12 cellular contexts compared by ENCODE assay signal in genomic region chr20:8756410-8756809, GRCh38.
DNase-seq lines count a peak whose midpoint lies in the region; ATAC-seq and TF ChIP-seq lines count a peak whose summit lies in the region.
"Had no signal": no experiment of that assay in that cellular context is flagged by ENCODE, and none has a peak within 500 bp of the region (broad histone marks: within the 10 kb centered on the region; RNA-seq: fewer than 3 reads in every experiment).

No MANE protein-coding gene starts in this region.

- no peaks in the 10 kb centered on the region for H3K36me3 ChIP-seq in naive thymus-derived CD4-positive, alpha-beta T cell (ENCODE audit: control insufficient read depth in 2 of 3, insufficient read depth in 3 of 3, low read length in 3 of 3)
- no peaks in the 10 kb centered on the region for H3K36me3 ChIP-seq in tibial artery

- ATAC-seq in naive thymus-derived CD4-positive, alpha-beta T cell, result peak; percentile 32
- ATAC-seq in left colon, result no peak
- ATAC-seq: T-helper 17 cell had no signal

- no peak overlapping the region for H3K4me3 ChIP-seq in naive thymus-derived CD4-positive, alpha-beta T cell (ENCODE audit: low read length)
- H3K4me3 ChIP-seq in tibial artery, result no peak overlapping the region
- H3K4me3 ChIP-seq: skin epidermis had no signal

- H3K9me3 ChIP-seq in naive thymus-derived CD4-positive, alpha-beta T cell (ENCODE audit: control insufficient read depth in 2 of 3, low read length in 3 of 3), result no peaks in the 10 kb centered on the region
- no peaks in the 10 kb centered on the region for H3K9me3 ChIP-seq in tibial artery

- no peaks in the 10 kb centered on the region for H3K36me3 Mint-ChIP-seq in naive thymus-derived CD4-positive, alpha-beta T cell
- H3K36me3 Mint-ChIP-seq in immature natural killer cell, result peaks cover 4 to 31% (median 8%) of the 10 kb centered on the region in 3 donors
- H3K36me3 Mint-ChIP-seq: activated naive CD8-positive, alpha-beta T cell had no signal

- intact Hi-C loops in naive thymus-derived CD4-positive, alpha-beta T cell (cut with micrococcal nuclease), result no loop called here
- intact Hi-C loops in tibial artery (cut with DNase I; ENCODE audit: low total_unique reads) (loop anchor here (5.0 kb wide), 2 partner anchors 601 to 636 kb away; no protein-coding TSS in a partner anchor), left colon (cut with DNase I, micrococcal nuclease) (no loop called here)

- no peaks in the 10 kb centered on the region for H3K27me3 ChIP-seq in naive thymus-derived CD4-positive, alpha-beta T cell (ENCODE audit: control insufficient read depth in 2 of 2, insufficient read depth in 2 of 2, low read length in 2 of 2)
- H3K27me3 ChIP-seq in tibial artery, result no peaks in the 10 kb centered on the region

- H3K4me1 Mint-ChIP-seq in naive thymus-derived CD4-positive, alpha-beta T cell, result peaks cover 0 to 3% (median 0%) of the 10 kb centered on the region in 7 donors
- H3K4me1 Mint-ChIP-seq in immature natural killer cell, result peaks cover 12 to 19% of the 10 kb centered on the region in 2 donors

- no peak overlapping the region for H3K27ac ChIP-seq in naive thymus-derived CD4-positive, alpha-beta T cell (ENCODE audit: low read depth, low read length)
- no peak overlapping the region for H3K27ac ChIP-seq in tibial artery

- no peak for TF ChIP-seq CTCF in tibial artery (IDR thresholded peaks at IDR 0.05)

- POLR2A ChIA-PET in naive thymus-derived CD4-positive, alpha-beta T cell (lab: Charles Lee), result no interaction called here

- H3K27ac Mint-ChIP-seq in naive thymus-derived CD4-positive, alpha-beta T cell, result no peak overlapping the region
- H3K27ac Mint-ChIP-seq in immature natural killer cell, result peak overlapping the region in 1 of 6 donors; percentile 34
- H3K27ac Mint-ChIP-seq: activated naive CD8-positive, alpha-beta T cell; T-helper 17 cell had no signal

- no peaks in the 10 kb centered on the region for H3K9me3 Mint-ChIP-seq in naive thymus-derived CD4-positive, alpha-beta T cell
- no peaks in the 10 kb centered on the region for H3K9me3 Mint-ChIP-seq in immature natural killer cell

- DNase-seq in GM04503 (ENCODE audit: low read depth) (peak; percentile 66), NCI-H446 treated with DMSO at 0.1 percent for 48 hours (lab: John Stamatoyannopoulos, UW) (peak; percentile 58), dermis blood vessel endothelial cell (peak; percentile 78), tibial artery (no peak), immature natural killer cell (no peak), left colon (no peak), T-helper 9 cell (no peak)
- no peak for DNase-seq in naive thymus-derived CD4-positive, alpha-beta T cell
- DNase-seq: NCI-H1048, T-helper 17 cell had no signal

- CTCF ChIA-PET in naive thymus-derived CD4-positive, alpha-beta T cell (lab: Charles Lee), result no interaction called here

- no peaks in the 10 kb centered on the region for H3K27me3 Mint-ChIP-seq in naive thymus-derived CD4-positive, alpha-beta T cell
- no peaks in the 10 kb centered on the region for H3K27me3 Mint-ChIP-seq in immature natural killer cell (ENCODE audit: low read depth in 3 of 3)
- H3K27me3 Mint-ChIP-seq: T-helper 17 cell had no signal

- H3K4me1 ChIP-seq in naive thymus-derived CD4-positive, alpha-beta T cell (ENCODE audit: control insufficient read depth in 2 of 2, insufficient read depth in 2 of 2, low read length in 2 of 2), result no peaks in the 10 kb centered on the region
- no peaks in the 10 kb centered on the region for H3K4me1 ChIP-seq in tibial artery

- H3K4me3 Mint-ChIP-seq in naive thymus-derived CD4-positive, alpha-beta T cell, result no peak overlapping the region
- no peak overlapping the region for H3K4me3 Mint-ChIP-seq in immature natural killer cell
- H3K4me3 Mint-ChIP-seq: activated naive CD8-positive, alpha-beta T cell; T-helper 17 cell had no signal

Comparison
In these comparisons a context has a peak if more than half of its experiments do, and no peak if none do; other contexts are left out.
1. DNase-seq: peak in GM04503 (single experiment), NCI-H446 treated with DMSO at 0.1 percent for 48 hours (single experiment) and dermis blood vessel endothelial cell (single experiment); none in naive thymus-derived CD4-positive, alpha-beta T cell (0 of 9), tibial artery (0 of 2), immature natural killer cell (0 of 3), left colon (0 of 2) and T-helper 9 cell (single experiment).